In genomic region chr3:155392138-155392537, GRCh38 we compare ENCODE assay signal across 1 cellular context.
TF ChIP-seq lines count a peak whose summit lies in the region.

No MANE protein-coding gene starts in this region.

TF ChIP-seq in HCT116, 20 proteins besides CTCF, POLR2A, EP300 and RAD21:
- no peak for TF ChIP-seq ZNF274 (IDR thresholded peaks at IDR 0.05; ENCODE audit: low read depth, low read length)
- TF ChIP-seq ATF3 (IDR thresholded peaks at IDR 0.05), result no peak
- TF ChIP-seq MAX (IDR thresholded peaks at IDR 0.05), result no peak
- no peak for TF ChIP-seq SRF (IDR thresholded peaks at IDR 0.05; ENCODE audit: low read depth)
- no peak for TF ChIP-seq CBX3 (IDR thresholded peaks at IDR 0.05; ENCODE audit: low read depth)
